In the genomic region with DNA sequence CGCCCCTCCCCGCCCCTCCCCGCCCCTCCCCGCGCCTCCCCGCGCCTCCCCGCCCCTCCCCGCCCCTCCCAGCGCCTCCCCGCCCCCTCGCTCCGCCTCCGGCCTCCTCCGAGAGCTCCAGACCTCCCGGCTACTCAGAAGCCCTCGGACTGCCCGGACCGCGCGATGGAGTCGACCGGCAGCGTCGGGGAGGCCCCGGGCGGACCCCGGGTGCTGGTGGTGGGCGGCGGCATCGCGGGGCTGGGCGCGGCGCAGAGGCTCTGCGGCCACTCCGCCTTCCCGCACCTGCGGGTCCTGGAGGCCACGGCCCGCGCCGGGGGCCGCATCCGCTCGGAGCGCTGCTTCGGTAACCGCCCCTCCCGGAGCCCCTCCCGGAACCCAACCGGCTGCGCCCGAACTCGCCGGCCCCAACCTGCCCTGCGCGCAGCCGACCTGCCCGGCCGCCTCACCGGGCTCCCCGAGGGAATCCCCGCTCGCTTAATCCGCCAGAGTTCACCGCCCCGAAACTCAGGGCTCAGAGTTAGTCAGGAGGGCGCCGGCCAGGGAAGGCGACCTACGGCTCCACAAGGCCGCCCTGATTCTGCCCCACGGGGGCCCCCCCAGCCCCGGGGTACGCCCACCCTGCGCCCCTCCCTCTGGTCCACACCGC, we compare ENCODE assay signal across 8 cellular contexts. TPM values are rescaled to one million over a fixed set of nuclear protein-coding genes. Genes with fewer than 3 reads are reported as not detected.
A peak's percentile ranks its signal among the peaks of the same experiment; 100 is the strongest.
DNase-seq lines count a peak whose midpoint lies in the region; ATAC-seq and TF ChIP-seq lines count a peak whose summit lies in the region.

TSS of gene PAOX (plus strand) at position 111 of the 649 bp plus-strand sequence. CDS start at position 166, 55 bp downstream.

- H3K27me3 ChIP-seq in HL-60 (ENCODE audit: insufficient read depth, poor library complexity, severe bottlenecking) (peaks cover 4% of the 10 kb centered on the region), dorsolateral prefrontal cortex (no peaks in the 10 kb centered on the region), liver (ENCODE audit: control insufficient read depth in 4 of 4, insufficient read depth in 4 of 4, low read length in 3 of 4) (no peaks in the 10 kb centered on the region)

- WGBS in liver, result 5% methylated on average over 69 of the region's 78 CpGs

- peaks cover 0 to 12% (median 5%) of the 10 kb centered on the region in 4 donors for H3K36me3 ChIP-seq in liver (ENCODE audit: control insufficient read depth in 4 of 4, insufficient read depth in 3 of 4, low read depth in 1 of 4, low read length in 3 of 4)

- no peaks in the 10 kb centered on the region for H3K9me3 Mint-ChIP-seq in Calu3 (ENCODE audit: low read depth, unreplicated experiment)

- peaks cover under 1% of the 10 kb centered on the region for H3K4me1 Mint-ChIP-seq in Calu3 (ENCODE audit: low read depth, unreplicated experiment)

- no peaks in the 10 kb centered on the region for H3K27me3 Mint-ChIP-seq in Calu3 (ENCODE audit: unreplicated experiment)

- no peak within 1 kb of the TSS for H3K27ac Mint-ChIP-seq in Calu3 (ENCODE audit: unreplicated experiment)

- TF ChIP-seq CTCF in Calu3 (IDR thresholded peaks at IDR 0.05; ENCODE audit: unreplicated experiment) (no peak), HL-60 (IDR thresholded peaks at IDR 0.05; ENCODE audit: insufficient read depth, low read length) (no peak), dorsolateral prefrontal cortex (IDR thresholded peaks at IDR 0.05 in 54 of 56, conservative IDR thresholded peaks at IDR 0.05 in 2 of 56; ENCODE audit: low read depth in 1 of 56, partially characterized antibody in 56 of 56) (no peak), liver (IDR thresholded peaks at IDR 0.05; ENCODE audit: low read depth, low read length, missing input control) (no peak)

- no peaks in the 10 kb centered on the region for H3K9me3 ChIP-seq in liver (ENCODE audit: control insufficient read depth in 4 of 4, low read length in 3 of 4)

- DNase-seq in Calu3 (peak; percentile 56), HL-60 (ENCODE audit: low read depth in 1 of 2, low spot score in 1 of 2) (no peak), dorsolateral prefrontal cortex (peak in 9 of 10 donors; percentile 48 to 81 (median 63)), kidney glomerular epithelial cell (lab: John Stamatoyannopoulos, UW) (no peak)
- peak; percentile 57 to 60 for DNase-seq in activated CD4-positive, alpha-beta T cell treated with anti-CD3 and anti-CD28 coated beads for 4 hours
- peak; percentile 55 to 56 for DNase-seq in stimulated activated CD8-positive, alpha-beta memory T cell treated with anti-CD3 and anti-CD28 coated beads, Interleukin-2, amount 100 ng/mL, for 48 hours (ENCODE audit: low read depth in 2 of 2)

- H3K36me3 Mint-ChIP-seq in Calu3 (ENCODE audit: insufficient read depth, unreplicated experiment), result peaks cover 17% of the 10 kb centered on the region

- peak; percentile 37 for ATAC-seq in GM19467 (IDR thresholded peaks at IDR 0.05; ENCODE audit: unreplicated experiment)

- H3K9ac ChIP-seq in liver (ENCODE audit: low read depth in 1 of 2, low read length in 2 of 2), result peak within 1 kb of the TSS; percentile 54 to 61

- CTCF ChIA-PET in Calu3 (lab: Charles Lee), result no interaction called here

- peaks cover 12 to 49% (median 26%) of the 10 kb centered on the region in 4 donors for H3K4me1 ChIP-seq in liver (ENCODE audit: control insufficient read depth in 4 of 4, insufficient read depth in 4 of 4, low read length in 3 of 4)

- H3K27ac ChIP-seq in HL-60 (replicated peaks) (no peak within 1 kb of the TSS), dorsolateral prefrontal cortex (peak within 1 kb of the TSS; percentile 23 to 99 (median 95)), liver (ENCODE audit: low read depth in 1 of 2, low read length in 2 of 2) (peak within 1 kb of the TSS; percentile 65 to 94)

- H3K4me3 ChIP-seq in HL-60 (replicated peaks; ENCODE audit: insufficient read depth, low read length), result peak within 1 kb of the TSS; percentile 72
- peak within 1 kb of the TSS; percentile 63 to 99 (median 89) for H3K4me3 ChIP-seq in dorsolateral prefrontal cortex
- peak within 1 kb of the TSS; percentile 69 to 86 (median 70) for H3K4me3 ChIP-seq in liver (ENCODE audit: low read depth in 1 of 3, low read length in 3 of 3)

- TF ChIP-seq RAD21 in liver (IDR thresholded peaks at IDR 0.05), result no peak

- peak within 1 kb of the TSS; percentile 68 for H3K4me3 Mint-ChIP-seq in Calu3 (ENCODE audit: low read depth, unreplicated experiment)

- intact Hi-C loops in Calu3 (cut with micrococcal nuclease; ENCODE audit: unreplicated experiment), result no loop called here
- intact Hi-C loops in dorsolateral prefrontal cortex (cut with DNase I), result loop anchor here in 1 of 2 donors (2.0 to 5.0 kb wide), 2 partner anchors 16 to 52 kb away; partner anchors contain the start of gene MTG1

- BruUV-seq in Calu3 (replicated peaks; lab: Mats Ljungman, UMichigan), result no TSS peak

TF ChIP-seq in liver, 16 proteins besides CTCF, POLR2A, EP300 and RAD21:
- TF ChIP-seq YY1 (IDR thresholded peaks at IDR 0.05) (no peak), NR2F2 (IDR thresholded peaks at IDR 0.05) (no peak), HNF4A (conservative IDR thresholded peaks at IDR 0.05) (no peak), ATF3 (IDR thresholded peaks at IDR 0.05) (no peak)
- TF ChIP-seq, protein P1, sequence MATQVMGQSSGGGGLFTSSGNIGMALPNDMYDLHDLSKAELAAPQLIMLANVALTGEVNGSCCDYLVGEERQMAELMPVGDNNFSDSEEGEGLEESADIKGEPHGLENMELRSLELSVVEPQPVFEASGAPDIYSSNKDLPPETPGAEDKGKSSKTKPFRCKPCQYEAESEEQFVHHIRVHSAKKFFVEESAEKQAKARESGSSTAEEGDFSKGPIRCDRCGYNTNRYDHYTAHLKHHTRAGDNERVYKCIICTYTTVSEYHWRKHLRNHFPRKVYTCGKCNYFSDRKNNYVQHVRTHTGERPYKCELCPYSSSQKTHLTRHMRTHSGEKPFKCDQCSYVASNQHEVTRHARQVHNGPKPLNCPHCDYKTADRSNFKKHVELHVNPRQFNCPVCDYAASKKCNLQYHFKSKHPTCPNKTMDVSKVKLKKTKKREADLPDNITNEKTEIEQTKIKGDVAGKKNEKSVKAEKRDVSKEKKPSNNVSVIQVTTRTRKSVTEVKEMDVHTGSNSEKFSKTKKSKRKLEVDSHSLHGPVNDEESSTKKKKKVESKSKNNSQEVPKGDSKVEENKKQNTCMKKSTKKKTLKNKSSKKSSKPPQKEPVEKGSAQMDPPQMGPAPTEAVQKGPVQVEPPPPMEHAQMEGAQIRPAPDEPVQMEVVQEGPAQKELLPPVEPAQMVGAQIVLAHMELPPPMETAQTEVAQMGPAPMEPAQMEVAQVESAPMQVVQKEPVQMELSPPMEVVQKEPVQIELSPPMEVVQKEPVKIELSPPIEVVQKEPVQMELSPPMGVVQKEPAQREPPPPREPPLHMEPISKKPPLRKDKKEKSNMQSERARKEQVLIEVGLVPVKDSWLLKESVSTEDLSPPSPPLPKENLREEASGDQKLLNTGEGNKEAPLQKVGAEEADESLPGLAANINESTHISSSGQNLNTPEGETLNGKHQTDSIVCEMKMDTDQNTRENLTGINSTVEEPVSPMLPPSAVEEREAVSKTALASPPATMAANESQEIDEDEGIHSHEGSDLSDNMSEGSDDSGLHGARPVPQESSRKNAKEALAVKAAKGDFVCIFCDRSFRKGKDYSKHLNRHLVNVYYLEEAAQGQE (IDR thresholded peaks at IDR 0.05), result no peak

RNA-seq across cellular contexts. Expression of gene PAOX, which starts in this region (rescaled TPM):
- 1.4 and 2.9 TPM in 2 replicates for total RNA-seq in Calu3 (2022)
- total RNA-seq in dorsolateral prefrontal cortex, result 10 to 100 TPM in 85 of 120 experiments, 1 to 10 TPM in 35; 6.0 to 18.9 (median 11.3) TPM
- 10 to 100 TPM in 1 of 2 donors, 1 to 10 TPM in 1; 4.8 to 17.5 TPM for total RNA-seq in liver
- 10 to 100 TPM in 1 of 2 donors, 1 to 10 TPM in 1; 9.1 to 17.8 TPM for polyA plus RNA-seq in liver

Comparison
In these comparisons a context has a peak if more than half of its experiments do, and no peak if none do; other contexts are left out.
1. DNase-seq: peak in Calu3 (single experiment), activated CD4-positive, alpha-beta T cell treated with anti-CD3 and anti-CD28 coated beads for 4 hours (2 of 2), dorsolateral prefrontal cortex (9 of 10) and stimulated activated CD8-positive, alpha-beta memory T cell treated with anti-CD3 and anti-CD28 coated beads, Interleukin-2, amount 100 ng/mL, for 48 hours (2 of 2); none in HL-60 (0 of 2) and kidney glomerular epithelial cell (single experiment).
2. Peak in every context shown above with its lines, with median percentiles within 50 percentile points of each other: H3K4me3 ChIP-seq.